1 cellular context compared by ENCODE assay signal in genomic region chr5:72206160-72206559, GRCh38.
TF ChIP-seq lines count a peak whose summit lies in the region.

No MANE protein-coding gene starts in this region.

TF ChIP-seq in SK-N-SH treated with all-trans-retinoic acid at 6 μM for 48 hours, 23 proteins besides CTCF, POLR2A, EP300 and RAD21 (continued from another document):
- TF ChIP-seq, protein P1, sequence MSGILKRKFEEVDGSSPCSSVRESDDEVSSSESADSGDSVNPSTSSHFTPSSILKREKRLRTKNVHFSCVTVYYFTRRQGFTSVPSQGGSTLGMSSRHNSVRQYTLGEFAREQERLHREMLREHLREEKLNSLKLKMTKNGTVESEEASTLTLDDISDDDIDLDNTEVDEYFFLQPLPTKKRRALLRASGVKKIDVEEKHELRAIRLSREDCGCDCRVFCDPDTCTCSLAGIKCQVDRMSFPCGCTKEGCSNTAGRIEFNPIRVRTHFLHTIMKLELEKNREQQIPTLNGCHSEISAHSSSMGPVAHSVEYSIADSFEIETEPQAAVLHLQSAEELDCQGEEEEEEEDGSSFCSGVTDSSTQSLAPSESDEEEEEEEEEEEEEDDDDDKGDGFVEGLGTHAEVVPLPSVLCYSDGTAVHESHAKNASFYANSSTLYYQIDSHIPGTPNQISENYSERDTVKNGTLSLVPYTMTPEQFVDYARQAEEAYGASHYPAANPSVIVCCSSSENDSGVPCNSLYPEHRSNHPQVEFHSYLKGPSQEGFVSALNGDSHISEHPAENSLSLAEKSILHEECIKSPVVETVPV (CRISPR knock-in tag; IDR thresholded peaks at IDR 0.05), result no peak
- TF ChIP-seq PATZ1 (CRISPR knock-in tag; IDR thresholded peaks at IDR 0.05; ENCODE audit: borderline replicate concordance) (no peak), ARNTL (CRISPR knock-in tag; IDR thresholded peaks at IDR 0.05; ENCODE audit: borderline replicate concordance, low read depth) (no peak), ESRRG (CRISPR knock-in tag; IDR thresholded peaks at IDR 0.05) (no peak), CSDC2 (CRISPR knock-in tag; IDR thresholded peaks at IDR 0.05) (no peak), SNAI2 (CRISPR knock-in tag; IDR thresholded peaks at IDR 0.05) (no peak), ZNF8 (CRISPR knock-in tag; IDR thresholded peaks at IDR 0.05) (no peak), ISL1 (CRISPR knock-in tag; IDR thresholded peaks at IDR 0.05) (no peak)
- TF ChIP-seq, protein P2, sequence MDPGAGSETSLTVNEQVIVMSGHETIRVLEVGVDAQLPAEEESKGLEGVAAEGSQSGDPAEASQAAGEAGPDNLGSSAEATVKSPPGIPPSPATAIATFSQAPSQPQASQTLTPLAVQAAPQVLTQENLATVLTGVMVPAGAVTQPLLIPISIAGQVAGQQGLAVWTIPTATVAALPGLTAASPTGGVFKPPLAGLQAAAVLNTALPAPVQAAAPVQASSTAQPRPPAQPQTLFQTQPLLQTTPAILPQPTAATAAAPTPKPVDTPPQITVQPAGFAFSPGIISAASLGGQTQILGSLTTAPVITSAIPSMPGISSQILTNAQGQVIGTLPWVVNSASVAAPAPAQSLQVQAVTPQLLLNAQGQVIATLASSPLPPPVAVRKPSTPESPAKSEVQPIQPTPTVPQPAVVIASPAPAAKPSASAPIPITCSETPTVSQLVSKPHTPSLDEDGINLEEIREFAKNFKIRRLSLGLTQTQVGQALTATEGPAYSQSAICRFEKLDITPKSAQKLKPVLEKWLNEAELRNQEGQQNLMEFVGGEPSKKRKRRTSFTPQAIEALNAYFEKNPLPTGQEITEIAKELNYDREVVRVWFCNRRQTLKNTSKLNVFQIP (CRISPR knock-in tag; IDR thresholded peaks at IDR 0.05; ENCODE audit: borderline replicate concordance, low read depth), result no peak
